In the genomic region with DNA sequence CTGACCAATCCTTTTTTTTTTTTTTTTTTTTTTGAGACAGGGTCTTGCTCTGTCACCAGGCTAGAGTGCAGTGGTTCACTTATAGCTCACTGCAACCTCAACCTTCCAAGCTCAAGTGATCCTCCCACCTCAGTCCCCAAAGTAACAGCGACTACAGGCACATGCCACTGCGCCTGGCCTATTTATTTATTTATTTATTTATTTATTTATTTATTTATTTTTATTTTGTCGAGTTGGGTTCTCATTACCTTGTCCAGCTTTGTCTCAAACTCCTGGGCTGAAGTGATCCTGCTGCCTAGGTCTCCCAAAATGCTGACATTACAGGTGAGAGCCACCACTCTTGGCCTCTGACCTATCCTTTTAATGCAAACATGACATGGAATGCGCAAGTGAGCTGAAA, we compare ENCODE assay signal across 3 cellular contexts.
"Had no signal": no experiment of that assay in that cellular context is flagged by ENCODE, and none has a peak within 500 bp of the region (broad histone marks: within the 10 kb centered on the region; RNA-seq: fewer than 3 reads in every experiment).

No MANE protein-coding gene starts in this region.

- DNase-seq: GDM1, GF-D8 had no signal

- H3K4me3 ChIP-seq: GM12878 had no signal

- ATAC-seq: GM12878 had no signal
